ENCODE assay signal across 2 cellular contexts in the genomic region with DNA sequence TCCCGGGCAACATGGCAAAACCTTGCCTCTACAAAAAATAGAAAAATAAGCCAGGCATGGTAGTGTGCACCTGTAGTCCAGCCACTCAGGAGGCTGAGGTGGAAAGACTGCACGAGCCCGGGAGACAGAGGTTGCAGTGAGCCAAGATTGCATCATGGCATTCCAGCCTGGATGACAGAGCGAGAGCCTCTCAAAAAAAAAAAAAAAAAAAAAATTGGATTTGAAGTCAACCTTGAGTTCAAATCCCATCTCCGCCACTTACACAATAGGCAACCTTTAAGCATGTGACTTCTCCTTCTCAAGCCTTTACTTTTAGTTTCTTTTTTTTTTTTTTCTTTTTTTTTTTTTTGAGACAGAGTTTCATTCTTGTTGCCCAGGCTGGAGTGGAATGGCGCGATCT.
A peak's percentile ranks its signal among the peaks of the same experiment; 100 is the strongest.
TF ChIP-seq lines count a peak whose summit lies in the region.

No MANE protein-coding gene starts in this region.

TF ChIP-seq in Ishikawa, 13 proteins besides CTCF, POLR2A, EP300 and RAD21:
- TF ChIP-seq TEAD4 (IDR thresholded peaks at IDR 0.05) (0 out of 2 replicates have a peak, but pooled peaks have one; percentile 26), ZBTB7A (IDR thresholded peaks at IDR 0.05; ENCODE audit: low read depth) (no peak), CEBPB (IDR thresholded peaks at IDR 0.05) (peak; percentile 51; the same call in 1 of the 2 replicates)

TF ChIP-seq in HepG2, 621 proteins besides CTCF, POLR2A, EP300 and RAD21:
- TF ChIP-seq PBX3 (CRISPR knock-in tag; IDR thresholded peaks at IDR 0.05; ENCODE audit: borderline replicate concordance) (no peak), AHDC1 (CRISPR knock-in tag; IDR thresholded peaks at IDR 0.05; ENCODE audit: borderline replicate concordance) (no peak), FOSL2 (CRISPR knock-in tag; IDR thresholded peaks at IDR 0.05) (no peak), ZNF512B (CRISPR knock-in tag; IDR thresholded peaks at IDR 0.05; ENCODE audit: borderline replicate concordance) (no peak), CENPT (CRISPR knock-in tag; IDR thresholded peaks at IDR 0.05; ENCODE audit: low read depth) (no peak), FOXK2 (IDR thresholded peaks at IDR 0.05) (no peak), KDM3A (CRISPR knock-in tag; IDR thresholded peaks at IDR 0.05; ENCODE audit: low read depth) (no peak), CEBPB (IDR thresholded peaks at IDR 0.05; ENCODE audit: borderline replicate concordance, low read depth, low read length) (peak; percentile 76), ZNF841 (CRISPR knock-in tag; IDR thresholded peaks at IDR 0.05; ENCODE audit: borderline replicate concordance) (no peak), CEBPG (CRISPR knock-in tag; IDR thresholded peaks at IDR 0.05) (peak; percentile 72), ATF4 (CRISPR knock-in tag; IDR thresholded peaks at IDR 0.05) (peak in 1 of 2 experiments; percentile 85; a peak in 2 of 4 replicates), ZNF362 (CRISPR knock-in tag; IDR thresholded peaks at IDR 0.05; ENCODE audit: borderline replicate concordance) (peak; percentile 57; the same call in 1 of the 2 replicates), NR2F2 (IDR thresholded peaks at IDR 0.05; ENCODE audit: borderline replicate concordance, low read depth) (no peak), EHMT2 (IDR thresholded peaks at IDR 0.05; ENCODE audit: borderline replicate concordance, low read depth, low read length) (no peak), NCOA5 (CRISPR knock-in tag; IDR thresholded peaks at IDR 0.05) (no peak), TEAD3 (CRISPR knock-in tag; optimal IDR thresholded peaks at IDR 0.05; ENCODE audit: borderline replicate concordance) (peak; percentile 50)
- TF ChIP-seq, protein P1, sequence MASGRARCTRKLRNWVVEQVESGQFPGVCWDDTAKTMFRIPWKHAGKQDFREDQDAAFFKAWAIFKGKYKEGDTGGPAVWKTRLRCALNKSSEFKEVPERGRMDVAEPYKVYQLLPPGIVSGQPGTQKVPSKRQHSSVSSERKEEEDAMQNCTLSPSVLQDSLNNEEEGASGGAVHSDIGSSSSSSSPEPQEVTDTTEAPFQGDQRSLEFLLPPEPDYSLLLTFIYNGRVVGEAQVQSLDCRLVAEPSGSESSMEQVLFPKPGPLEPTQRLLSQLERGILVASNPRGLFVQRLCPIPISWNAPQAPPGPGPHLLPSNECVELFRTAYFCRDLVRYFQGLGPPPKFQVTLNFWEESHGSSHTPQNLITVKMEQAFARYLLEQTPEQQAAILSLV (CRISPR knock-in tag; IDR thresholded peaks at IDR 0.05; ENCODE audit: borderline replicate concordance): no peak
